ENCODE assay signal across 9 cellular contexts in the genomic region with DNA sequence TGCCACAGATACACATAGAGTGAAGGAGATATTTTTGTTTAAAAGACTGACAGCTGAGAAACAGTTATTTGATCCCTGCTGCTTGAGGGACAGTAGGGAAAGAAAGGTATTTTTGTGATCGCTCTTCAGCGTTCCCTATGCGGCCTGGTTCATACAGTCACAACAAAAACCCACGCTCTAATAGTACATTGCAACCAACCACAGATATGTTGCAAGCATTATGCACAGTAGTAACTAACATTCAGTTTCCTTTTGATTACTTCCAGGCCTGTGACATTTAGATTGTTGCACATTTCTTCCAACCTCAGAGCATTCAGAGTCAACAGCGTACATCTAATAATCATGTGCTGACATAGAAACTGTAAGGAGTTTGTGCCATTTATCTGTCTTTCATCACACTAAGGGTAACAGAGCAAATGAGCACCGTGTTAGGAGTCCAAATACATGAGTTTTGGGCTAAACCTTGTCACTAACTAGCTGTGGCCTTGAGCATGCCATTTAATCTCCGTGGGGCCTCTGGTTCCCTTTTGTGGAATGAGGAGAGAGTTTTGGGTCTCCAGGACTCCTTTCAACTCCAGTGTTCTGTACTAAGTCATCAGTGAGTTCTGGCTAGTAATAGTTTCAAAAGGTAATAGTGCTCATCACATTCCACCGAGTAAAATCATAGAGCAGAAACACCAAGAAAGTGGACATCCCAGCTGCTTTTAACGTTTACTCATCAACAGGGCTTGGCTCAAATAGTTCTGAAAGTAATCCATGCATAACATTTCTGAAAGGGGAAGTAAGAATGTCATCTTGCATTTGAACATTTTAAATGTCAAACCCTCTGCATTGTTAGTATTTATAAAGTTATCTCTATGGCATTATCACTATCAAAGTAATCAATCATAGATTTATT.
DNase-seq lines count a peak whose midpoint lies in the region; ATAC-seq and TF ChIP-seq lines count a peak whose summit lies in the region.
"Had no signal": no experiment of that assay in that cellular context is flagged by ENCODE, and none has a peak within 500 bp of the region (broad histone marks: within the 10 kb centered on the region; RNA-seq: fewer than 3 reads in every experiment).

No MANE protein-coding gene starts in this region.

- DNase-seq in GM12865 (ENCODE audit: low read depth), result peak; percentile 38
- peak; percentile 58 for DNase-seq in M059J (ENCODE audit: low read depth)
- DNase-seq in foreskin fibroblast, result peak; percentile 73 to 86
- no peak for DNase-seq in activated CD4-positive, alpha-beta memory T cell treated with anti-CD3 and anti-CD28 coated beads, Interleukin-2, amount 10 ng/mL, durations not matched to agents 7 days and 5 days
- no peak for DNase-seq in activated CD4-positive, alpha-beta T cell treated with anti-CD3 and anti-CD28 coated beads for 48 hours
- no peak for DNase-seq in activated effector memory CD4-positive, alpha-beta T cell treated with Interleukin-2 at 50 U/mL for 16 hours
- DNase-seq in left colon, result no peak
- DNase-seq: left cardiac atrium had no signal

- POLR2A ChIA-PET in activated CD4-positive, alpha-beta memory T cell treated with anti-CD3 and anti-CD28 coated beads, Interleukin-2, amount 10 ng/mL, durations not matched to agents 7 days and 5 days (lab: Charles Lee), result no interaction called here

- intact Hi-C loops in left colon (cut with DNase I, micrococcal nuclease), result no loop called here

- no peaks in the 10 kb centered on the region for H3K27me3 Mint-ChIP-seq in activated CD4-positive, alpha-beta memory T cell treated with anti-CD3 and anti-CD28 coated beads, Interleukin-2, amount 10 ng/mL, durations not matched to agents 7 days and 5 days

- CTCF ChIA-PET in activated CD4-positive, alpha-beta memory T cell treated with anti-CD3 and anti-CD28 coated beads, Interleukin-2, amount 10 ng/mL, durations not matched to agents 7 days and 5 days (lab: Charles Lee), result no interaction called here

- H3K9me3 Mint-ChIP-seq in activated CD4-positive, alpha-beta memory T cell treated with anti-CD3 and anti-CD28 coated beads, Interleukin-2, amount 10 ng/mL, durations not matched to agents 7 days and 5 days, result no peaks in the 10 kb centered on the region

- no peak overlapping the region for H3K4me3 Mint-ChIP-seq in activated CD4-positive, alpha-beta memory T cell treated with anti-CD3 and anti-CD28 coated beads, Interleukin-2, amount 10 ng/mL, durations not matched to agents 7 days and 5 days

- H3K4me3 ChIP-seq in GM12865 (ENCODE audit: low read depth, low read length), result no peak overlapping the region
- H3K4me3 ChIP-seq in foreskin fibroblast (ENCODE audit: low read depth in 1 of 2, low read length in 2 of 2), result peak overlapping the region in 1 of 2 donors; percentile 13

- no peak overlapping the region for H3K27ac Mint-ChIP-seq in activated CD4-positive, alpha-beta memory T cell treated with anti-CD3 and anti-CD28 coated beads, Interleukin-2, amount 10 ng/mL, durations not matched to agents 7 days and 5 days

- TF ChIP-seq CTCF in GM12865 (IDR thresholded peaks at IDR 0.05; ENCODE audit: insufficient read depth, low read depth, low read length, missing control alignments) (no peak), foreskin fibroblast (IDR thresholded peaks at IDR 0.05; ENCODE audit: low read depth, low read length) (no peak)

- peak; percentile 90 for ATAC-seq in GM21786 (IDR thresholded peaks at IDR 0.05; ENCODE audit: unreplicated experiment)
- ATAC-seq in left colon, result no peak

- H3K36me3 Mint-ChIP-seq in activated CD4-positive, alpha-beta memory T cell treated with anti-CD3 and anti-CD28 coated beads, Interleukin-2, amount 10 ng/mL, durations not matched to agents 7 days and 5 days (ENCODE audit: low read depth), result no peaks in the 10 kb centered on the region

- no peaks in the 10 kb centered on the region for H3K4me1 Mint-ChIP-seq in activated CD4-positive, alpha-beta memory T cell treated with anti-CD3 and anti-CD28 coated beads, Interleukin-2, amount 10 ng/mL, durations not matched to agents 7 days and 5 days

Comparison
In these comparisons a context has a peak if more than half of its experiments do, and no peak if none do; other contexts are left out.
1. DNase-seq: peak in GM12865 (single experiment), M059J (single experiment) and foreskin fibroblast (2 of 2); none in activated CD4-positive, alpha-beta memory T cell treated with anti-CD3 and anti-CD28 coated beads, Interleukin-2, amount 10 ng/mL, durations not matched to agents 7 days and 5 days (single experiment), activated CD4-positive, alpha-beta T cell treated with anti-CD3 and anti-CD28 coated beads for 48 hours (single experiment), activated effector memory CD4-positive, alpha-beta T cell treated with Interleukin-2 at 50 U/mL for 16 hours (single experiment) and left colon (0 of 2).